In the genomic region with DNA sequence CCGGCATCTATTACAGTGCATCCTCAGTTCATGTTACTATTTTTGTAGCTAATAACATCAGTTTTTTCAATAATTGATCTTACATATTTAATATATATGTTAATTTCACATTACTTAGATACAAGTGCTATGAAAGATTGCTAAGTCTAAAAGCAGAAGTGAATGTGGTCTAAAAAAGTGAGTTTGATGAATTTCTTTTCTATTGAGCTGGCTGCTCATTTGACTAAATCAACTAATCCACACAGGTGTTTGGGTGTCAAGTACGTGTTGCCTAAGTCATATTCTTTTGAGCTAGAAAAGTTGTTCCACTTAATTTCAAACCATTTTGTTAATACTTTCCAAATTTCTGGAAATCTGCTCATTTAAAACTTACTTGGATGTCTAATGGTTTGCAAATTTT, we compare ENCODE assay signal across 12 cellular contexts.
"Had no signal": no experiment of that assay in that cellular context is flagged by ENCODE, and none has a peak within 500 bp of the region (broad histone marks: within the 10 kb centered on the region; RNA-seq: fewer than 3 reads in every experiment).

No MANE protein-coding gene starts in this region.

- H3K4me2 ChIP-seq: neural progenitor cell had no signal

- H3K4me1 ChIP-seq: breast epithelium, neural progenitor cell had no signal

- DNase-seq: activated CD4-positive, alpha-beta memory T cell treated with anti-CD3 and anti-CD28 coated beads, Interleukin-2, amount 10 ng/mL, durations not matched to agents 7 days and 5 days; activated CD8-positive, alpha-beta memory T cell treated with anti-CD3 and anti-CD28 coated beads, Interleukin-2, amount 50 U/mL, for 4 hours; aorta; dermis blood vessel endothelial cell; endodermal cell; hypothalamus; ovary; retina; stimulated activated CD4-positive, alpha-beta T cell treated with anti-CD3 and anti-CD28 coated beads, Interleukin-4, amount 100 ng/mL, for 4 hours had no signal

- H3K9me3 ChIP-seq: ovary, vagina had no signal

- H3K27ac ChIP-seq: breast epithelium, neural progenitor cell, ovary, vagina had no signal

- H3K4me3 ChIP-seq: breast epithelium, neural progenitor cell, ovary, vagina had no signal
